In the genomic region with DNA sequence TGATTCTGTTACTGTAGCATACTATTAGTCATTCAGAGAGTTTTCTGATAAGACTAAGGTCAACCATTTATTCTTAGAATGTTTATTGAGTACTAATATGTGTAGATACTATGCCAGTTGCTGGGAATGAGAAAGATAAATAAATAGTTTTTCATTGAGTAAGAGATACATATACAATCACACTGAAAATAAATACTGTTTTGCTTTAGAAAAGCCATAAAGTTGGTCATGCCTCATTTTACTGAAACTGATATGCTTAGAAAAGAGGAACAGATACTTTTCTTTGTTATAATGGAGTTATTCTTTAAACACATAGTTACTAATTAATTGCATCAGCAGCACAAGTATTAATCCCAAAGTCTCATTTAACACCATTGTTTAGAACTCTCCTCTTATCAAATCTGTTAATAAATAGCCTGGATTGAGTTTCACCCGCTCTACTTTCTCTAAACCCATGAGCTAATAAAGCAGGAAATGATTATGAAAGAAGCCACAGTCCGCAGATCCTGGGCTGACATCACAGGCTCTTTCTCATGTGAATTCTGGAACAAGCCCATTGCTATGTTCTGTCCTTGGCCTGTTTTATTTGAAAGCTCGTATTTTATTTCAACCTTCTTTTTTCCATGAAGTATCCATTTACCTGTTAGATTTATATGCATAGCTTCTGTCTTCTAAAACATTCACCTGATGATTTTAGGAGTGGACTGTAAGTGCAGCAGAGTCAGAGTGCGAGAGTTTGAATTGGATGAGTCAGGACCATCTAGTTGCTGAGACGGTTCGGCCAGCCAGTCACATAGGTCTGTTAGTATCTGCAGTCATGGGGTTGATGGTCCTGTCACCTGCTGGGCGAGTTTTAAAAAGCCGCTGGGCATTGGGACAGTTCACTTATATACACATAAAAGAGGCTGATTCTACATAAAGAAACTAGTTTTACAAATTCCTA, we compare ENCODE assay signal across 8 cellular contexts. TPM values are rescaled to one million over a fixed set of nuclear protein-coding genes. Genes with fewer than 3 reads are reported as not detected.
DNase-seq lines count a peak whose midpoint lies in the region; ATAC-seq, FAIRE-seq and TF ChIP-seq lines count a peak whose summit lies in the region.

No MANE protein-coding gene starts in this region.

- H3K4me2 ChIP-seq in hepatocyte: peak overlapping the region; percentile 54

- peak; percentile 87 for ATAC-seq in HG02852 (IDR thresholded peaks at IDR 0.05; ENCODE audit: unreplicated experiment)

- DNase-seq in GM18507 (ENCODE audit: extremely low spot score, insufficient read length, low read depth): peak; percentile 43
- peak; percentile 60 for DNase-seq in NCI-H146 (lab: John Stamatoyannopoulos, UW)
- DNase-seq in activated naive CD4-positive, alpha-beta T cell treated with Interleukin-2 at 50 U/mL for 16 hours: peak; percentile 12
- peak; percentile 77 for DNase-seq in hepatocyte (ENCODE audit: low spot score)
- DNase-seq in stimulated activated CD4-positive, alpha-beta T cell treated with anti-CD3 and anti-CD28 coated beads, Interleukin-15, amount 100 ng/mL, for 24 hours: peak; percentile 44
- DNase-seq in iPS-NIHi11 (ENCODE audit: low spot score): no peak

- no peaks in the 10 kb centered on the region for H4K20me1 ChIP-seq in hepatocyte (ENCODE audit: insufficient read depth, poor library complexity, severe bottlenecking)

- no peaks in the 10 kb centered on the region for H3K9me2 ChIP-seq in hepatocyte (replicated peaks; ENCODE audit: insufficient read depth)

- H3K4me3 ChIP-seq in ACC112 (ENCODE audit: low read depth, low read length): no peak overlapping the region
- H3K4me3 ChIP-seq in hepatocyte: no peak overlapping the region

- H3K27ac ChIP-seq in ACC112 (ENCODE audit: low read depth, low read length): peak overlapping the region; percentile 8; the same call in 1 of the 2 replicates
- H3K27ac ChIP-seq in hepatocyte: peak overlapping the region; percentile 86

- H3K9me3 ChIP-seq in hepatocyte (ENCODE audit: low read depth): no peaks in the 10 kb centered on the region

- H2AFZ ChIP-seq in ACC112 (ENCODE audit: low read length, unreplicated experiment): no peak overlapping the region
- H2AFZ ChIP-seq in hepatocyte: peak overlapping the region; percentile 6

- 33% methylated on average over 8 of the region's 8 CpGs for WGBS in hepatocyte (ENCODE audit: low lambda C conversion rate, missing lambda C conversion rate)

- H3K36me3 ChIP-seq in ACC112 (ENCODE audit: insufficient read depth, low read length) (no peaks in the 10 kb centered on the region), hepatocyte (replicated peaks; ENCODE audit: insufficient read depth, low read depth) (no peaks in the 10 kb centered on the region)

- peak; percentile 97 for FAIRE-seq in GM18507 (lab: Jason Lieb, UNC)

- peaks cover 14% of the 10 kb centered on the region for H3K4me1 ChIP-seq in ACC112 (ENCODE audit: control insufficient read depth, insufficient read depth, low read length, unreplicated experiment)
- H3K4me1 ChIP-seq in hepatocyte (ENCODE audit: insufficient read depth): peaks cover 14% of the 10 kb centered on the region

- H3K79me2 ChIP-seq in ACC112 (ENCODE audit: control insufficient read depth, insufficient read depth, low read length, unreplicated experiment): no peaks in the 10 kb centered on the region
- no peaks in the 10 kb centered on the region for H3K79me2 ChIP-seq in hepatocyte

- TF ChIP-seq CTCF in hepatocyte (IDR thresholded peaks at IDR 0.05; ENCODE audit: poor library complexity): no peak

- H3K27me3 ChIP-seq in ACC112 (ENCODE audit: insufficient read depth, low read length) (no peaks in the 10 kb centered on the region), hepatocyte (no peaks in the 10 kb centered on the region)

RNA-seq across cellular contexts. Expression of gene PIWIL4, which starts 35.5 kb away (rescaled TPM):
- 2.4 and 3.1 TPM in 2 replicates for total RNA-seq in hepatocyte
- 2.0 and 2.1 TPM in 2 replicates for polyA plus RNA-seq in hepatocyte

RNA-seq across cellular contexts. Expression of gene FUT4, which starts 59.0 kb away (rescaled TPM):
- total RNA-seq in hepatocyte: 12.1 and 13.9 TPM in 2 replicates
- 5.9 and 6.5 TPM in 2 replicates for polyA plus RNA-seq in hepatocyte
